ENCODE assay signal across 8 cellular contexts in genomic region chrX:10158279-10158939, GRCh38. TPM values are rescaled to one million over a fixed set of nuclear protein-coding genes. Genes with fewer than 3 reads are reported as not detected.
DNase-seq lines count a peak whose midpoint lies in the region; ATAC-seq and TF ChIP-seq lines count a peak whose summit lies in the region.

No MANE protein-coding gene starts in this region.

- H3K36me3 ChIP-seq in kidney epithelial cell (ENCODE audit: control insufficient read depth, insufficient read depth, low read length) (no peaks in the 10 kb centered on the region), thyroid gland (no peaks in the 10 kb centered on the region), MM.1S (replicated peaks; ENCODE audit: insufficient read depth, low read length) (no peaks in the 10 kb centered on the region)

- WGBS in thyroid gland, 2 donors, result 23 to 30% methylated on average over 16 to 22 of the region's 60 CpGs

- peaks cover 0 to 8% of the 10 kb centered on the region in 2 donors for H3K4me1 ChIP-seq in thyroid gland
- H3K4me1 ChIP-seq in MM.1S (ENCODE audit: low read length), result no peaks in the 10 kb centered on the region

- H3K9me3 Mint-ChIP-seq in IgD-negative memory B cell, result no peaks in the 10 kb centered on the region

- TF ChIP-seq CTCF in kidney epithelial cell (IDR thresholded peaks at IDR 0.05; ENCODE audit: insufficient read depth, low read length, poor library complexity, severe bottlenecking), result no peak
- TF ChIP-seq CTCF in thyroid gland (IDR thresholded peaks at IDR 0.05), result no peak
- no peak for TF ChIP-seq CTCF in MM.1S (IDR thresholded peaks at IDR 0.05; ENCODE audit: low read length)

- peak in 1 of 2 donors; percentile 15 for TF ChIP-seq POLR2A in thyroid gland (IDR thresholded peaks at IDR 0.05)

- peak overlapping the region; percentile 43 to 94 (median 86) for H3K4me3 Mint-ChIP-seq in IgD-negative memory B cell

- H3K9me3 ChIP-seq in thyroid gland (no peaks in the 10 kb centered on the region), MM.1S (replicated peaks; ENCODE audit: insufficient read depth, low read length) (no peaks in the 10 kb centered on the region)

- ATAC-seq in GM18868 (IDR thresholded peaks at IDR 0.05; ENCODE audit: unreplicated experiment) (peak; percentile 70), GM18858 (IDR thresholded peaks at IDR 0.05; ENCODE audit: unreplicated experiment) (no peak)

- no peaks in the 10 kb centered on the region for H4K20me1 ChIP-seq in MM.1S (ENCODE audit: insufficient read depth, low read length)

- DNase-seq in astrocyte of the hippocampus (ENCODE audit: low read depth, low spot score) (peak; percentile 47), kidney epithelial cell (ENCODE audit: low read depth) (no peak), thyroid gland (peak; percentile 32 to 40), MM.1S (no peak), GOT3 (lab: John Stamatoyannopoulos, UW) (no peak)

- H3K4me1 Mint-ChIP-seq in IgD-negative memory B cell, result peaks cover 13 to 18% (median 17%) of the 10 kb centered on the region in 3 donors

- H3K9ac ChIP-seq in MM.1S (ENCODE audit: low read length), result no peak overlapping the region

- H3F3A ChIP-seq in MM.1S (ENCODE audit: insufficient read depth, low read length), result no peaks in the 10 kb centered on the region

- intact Hi-C loops in thyroid gland (cut with DNase I), result no loop called here

- H3K27ac ChIP-seq in thyroid gland, result peak overlapping the region in 2 of 3 donors; percentile 66 to 73
- H3K27ac ChIP-seq in MM.1S (ENCODE audit: low read length), result no peak overlapping the region

- no peaks in the 10 kb centered on the region for H3K36me3 Mint-ChIP-seq in IgD-negative memory B cell

- H3K27me3 Mint-ChIP-seq in IgD-negative memory B cell, result peaks cover 4% of the 10 kb centered on the region

- H3K79me2 ChIP-seq in MM.1S (ENCODE audit: low read length), result no peaks in the 10 kb centered on the region

- no peaks in the 10 kb centered on the region for H3K9me2 ChIP-seq in MM.1S (replicated peaks; ENCODE audit: insufficient read depth, low read length)

- no peak overlapping the region for H3K4me2 ChIP-seq in MM.1S (ENCODE audit: low read depth, low read length)

- H3K27me3 ChIP-seq in kidney epithelial cell (ENCODE audit: control insufficient read depth, insufficient read depth, low read length) (no peaks in the 10 kb centered on the region), thyroid gland (peaks cover 5% of the 10 kb centered on the region), MM.1S (replicated peaks; ENCODE audit: insufficient read depth, low read length) (no peaks in the 10 kb centered on the region)

- H3K27ac Mint-ChIP-seq in IgD-negative memory B cell, result peak overlapping the region in 1 of 3 donors; percentile 53

- peak overlapping the region; percentile 28 for H3K4me3 ChIP-seq in kidney epithelial cell (ENCODE audit: low read depth, low read length)
- peak overlapping the region in 1 of 3 donors; percentile 22 for H3K4me3 ChIP-seq in thyroid gland (replicated peaks in 1 of 3)
- no peak overlapping the region for H3K4me3 ChIP-seq in MM.1S (ENCODE audit: low read length)

- H2AFZ ChIP-seq in MM.1S (ENCODE audit: low read length), result no peak overlapping the region

RNA-seq across cellular contexts. Expression of gene CLCN4, which starts 1.6 kb away (rescaled TPM):
- 5.1 TPM for polyA plus RNA-seq in IgD-negative memory B cell
- total RNA-seq in kidney epithelial cell (6.8 and 7.3 TPM in 2 replicates), thyroid gland (10 to 100 TPM in 3 of 4 donors, 1 to 10 TPM in 1; 7.1 to 19.1 (median 15.9) TPM)

Comparison
In these comparisons a context has a peak if more than half of its experiments do, and no peak if none do; other contexts are left out.
1. DNase-seq: peak in astrocyte of the hippocampus (single experiment) and thyroid gland (2 of 2); none in kidney epithelial cell (single experiment), MM.1S (single experiment) and GOT3 (single experiment).